Comparison of ENCODE assay signal across 8 cellular contexts in the genomic region with DNA sequence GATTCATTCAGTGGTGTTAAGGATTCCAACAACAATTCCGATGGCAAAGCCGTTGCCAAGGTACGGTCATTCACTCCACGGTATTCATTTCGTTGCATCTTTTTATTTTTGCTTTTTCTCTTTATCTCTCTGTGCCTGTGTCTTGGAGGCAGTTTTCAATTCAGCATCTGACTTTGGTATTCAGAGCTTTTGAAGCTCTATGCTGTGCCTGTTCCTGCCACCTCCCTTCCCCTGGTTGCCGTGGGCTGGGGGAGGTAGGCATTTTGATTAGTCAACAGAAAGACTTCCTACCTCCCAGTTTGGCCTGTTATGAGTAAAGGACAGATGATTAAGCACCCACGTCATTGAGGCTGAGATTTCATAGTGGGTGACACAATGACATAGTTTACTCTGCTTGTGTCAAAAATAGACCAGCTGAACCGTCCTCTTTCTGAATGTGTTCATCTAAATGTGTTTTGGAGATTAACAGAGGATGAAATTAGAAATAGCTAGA.
A peak's percentile ranks its signal among the peaks of the same experiment; 100 is the strongest.
DNase-seq lines count a peak whose midpoint lies in the region; ATAC-seq and TF ChIP-seq lines count a peak whose summit lies in the region.

No MANE protein-coding gene starts in this region.

- POLR2A ChIA-PET in A673 (lab: Charles Lee; ENCODE audit: low non-redundant PET): no interaction called here

- peak; percentile 80 for DNase-seq in A673 (ENCODE audit: low spot score)
- peak; percentile 51 to 65 for DNase-seq in activated CD4-positive, alpha-beta T cell treated with anti-CD3 and anti-CD28 coated beads for 24 hours (ENCODE audit: low read depth in 2 of 2)
- peak; percentile 93 for DNase-seq in coronary artery (ENCODE audit: low spot score)
- peak; percentile 35 for DNase-seq in mucosa of gallbladder (ENCODE audit: low spot score)
- peak; percentile 47 for DNase-seq in stimulated activated CD8-positive, alpha-beta memory T cell treated with anti-CD3 and anti-CD28 coated beads, Interleukin-7, amount 100 ng/mL, for 24 hours (ENCODE audit: low read depth)
- no peak for DNase-seq in WERI-Rb-1

- TF ChIP-seq CTCF in A673 (conservative IDR thresholded peaks at IDR 0.05; ENCODE audit: low read depth, low read length): no peak
- no peak for TF ChIP-seq CTCF in coronary artery (IDR thresholded peaks at IDR 0.05)
- TF ChIP-seq CTCF in WERI-Rb-1 (IDR thresholded peaks at IDR 0.05; ENCODE audit: low read depth, low read length): no peak

- intact Hi-C loops in A673 (cut with micrococcal nuclease; ENCODE audit: unreplicated experiment): no loop called here

- ATAC-seq in GM19043 (IDR thresholded peaks at IDR 0.05; ENCODE audit: low read depth, unreplicated experiment) (peak; percentile 32), HG03442 (IDR thresholded peaks at IDR 0.05; ENCODE audit: unreplicated experiment) (peak; percentile 54)

- H3K36me3 ChIP-seq in A673 (ENCODE audit: insufficient read depth, low read length, poor library complexity, severe bottlenecking): peaks cover 26% of the 10 kb centered on the region
- no peaks in the 10 kb centered on the region for H3K36me3 ChIP-seq in WERI-Rb-1

- H3K4me3 ChIP-seq in A673 (ENCODE audit: low read depth, low read length, poor library complexity, severe bottlenecking) (peak overlapping the region; percentile 53), coronary artery (peak overlapping the region; percentile 77), WERI-Rb-1 (ENCODE audit: low read depth, low read length) (no peak overlapping the region)

- H3K9me3 ChIP-seq in A673 (ENCODE audit: low read depth, low read length, poor library complexity, severe bottlenecking) (no peaks in the 10 kb centered on the region), WERI-Rb-1 (ENCODE audit: severe bottlenecking) (no peaks in the 10 kb centered on the region)

- H3K27ac ChIP-seq in A673 (ENCODE audit: low read depth, low read length, poor library complexity, severe bottlenecking): peak overlapping the region; percentile 89
- H3K27ac ChIP-seq in coronary artery: peak overlapping the region; percentile 92 to 94
- H3K27ac ChIP-seq in WERI-Rb-1: no peak overlapping the region

- H3K4me1 ChIP-seq in A673 (ENCODE audit: insufficient read depth, low read length, poor library complexity, severe bottlenecking): peaks cover 61% of the 10 kb centered on the region

- BruUV-seq in A673 (replicated peaks; lab: Mats Ljungman, UMichigan): no TSS peak

- H3K27me3 ChIP-seq in A673 (replicated peaks; ENCODE audit: insufficient read depth, low read depth, low read length, poor library complexity) (no peaks in the 10 kb centered on the region), WERI-Rb-1 (ENCODE audit: insufficient read depth, low read depth, severe bottlenecking) (no peaks in the 10 kb centered on the region)

- CTCF ChIA-PET in A673 (lab: Charles Lee): interaction anchor here (1.3 kb wide), 1 partner anchor 194 kb away, joined by 5 read pairs; no protein-coding TSS in a partner anchor
